Comparison of ENCODE assay signal across 8 cellular contexts in the genomic region with DNA sequence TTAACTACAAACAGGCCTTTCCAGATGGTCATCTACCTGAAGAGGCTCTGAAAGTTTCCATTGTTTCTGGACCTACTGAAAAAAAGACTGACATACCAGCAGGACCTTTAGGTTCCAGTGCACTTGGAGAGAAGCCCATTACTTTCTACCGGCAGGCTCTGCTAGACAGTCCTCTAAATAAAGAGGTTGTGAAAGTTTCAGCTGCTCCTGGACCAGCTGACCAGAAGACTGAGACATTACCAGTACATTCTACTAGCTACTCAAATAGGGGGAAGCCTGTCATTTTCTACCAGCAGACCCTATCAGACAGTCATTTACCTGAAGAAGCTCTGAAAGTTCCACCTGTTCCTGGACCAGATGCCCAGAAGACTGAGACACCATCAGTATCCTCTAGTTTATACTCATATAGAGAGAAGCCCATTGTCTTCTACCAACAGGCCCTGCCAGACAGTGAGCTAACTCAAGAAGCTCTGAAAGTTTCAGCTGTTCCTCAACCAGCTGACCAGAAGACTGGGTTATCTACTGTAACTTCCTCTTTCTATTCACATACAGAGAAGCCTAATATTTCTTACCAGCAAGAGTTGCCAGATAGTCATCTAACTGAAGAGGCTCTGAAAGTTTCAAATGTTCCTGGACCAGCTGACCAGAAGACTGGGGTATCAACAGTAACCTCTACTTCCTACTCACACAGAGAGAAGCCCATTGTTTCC.
A peak's percentile ranks its signal among the peaks of the same experiment; 100 is the strongest.
DNase-seq lines count a peak whose midpoint lies in the region; ATAC-seq and TF ChIP-seq lines count a peak whose summit lies in the region.

No MANE protein-coding gene starts in this region.

- ATAC-seq in GM18907 (IDR thresholded peaks at IDR 0.05; ENCODE audit: unreplicated experiment) (peak; percentile 94), GM21825 (IDR thresholded peaks at IDR 0.05; ENCODE audit: unreplicated experiment) (peak; percentile 93), HG03457 (IDR thresholded peaks at IDR 0.05; ENCODE audit: unreplicated experiment) (peak; percentile 85), left lung (peak; percentile 22)

- H3K4me3 ChIP-seq in left lung (no peak overlapping the region), breast epithelium (no peak overlapping the region)

- no peaks in the 10 kb centered on the region for H3K4me1 ChIP-seq in left lung
- no peaks in the 10 kb centered on the region for H3K4me1 ChIP-seq in breast epithelium

- intact Hi-C loops in left lung (cut with DNase I), result no loop called here
- intact Hi-C loops in breast epithelium (cut with DNase I; ENCODE audit: low total_unique reads), result no loop called here

- DNase-seq in left lung (no peak), breast epithelium (ENCODE audit: low spot score in 2 of 2) (no peak), superior temporal gyrus (ENCODE audit: extremely low spot score) (no peak), NCI-H146 treated with DMSO at 0.1 percent for 48 hours (lab: John Stamatoyannopoulos, UW; ENCODE audit: unreplicated experiment) (no peak)
- no peak for DNase-seq in stimulated activated CD4-positive, alpha-beta T cell treated with anti-CD3 and anti-CD28 coated beads, Interleukin-4, amount 100 ng/mL, for 24 hours

- H3K36me3 ChIP-seq in left lung (peaks cover 0 to 46% of the 10 kb centered on the region in 2 donors), breast epithelium (peaks cover 10% of the 10 kb centered on the region)

- no peak for TF ChIP-seq CTCF in left lung (IDR thresholded peaks at IDR 0.05)
- TF ChIP-seq CTCF in breast epithelium (IDR thresholded peaks at IDR 0.05), result no peak

- H3K27ac ChIP-seq in left lung (no peak overlapping the region), breast epithelium (no peak overlapping the region)

- H3K27me3 ChIP-seq in left lung, result no peaks in the 10 kb centered on the region
- no peaks in the 10 kb centered on the region for H3K27me3 ChIP-seq in breast epithelium

- TF ChIP-seq POLR2A in breast epithelium (IDR thresholded peaks at IDR 0.05), result no peak

- H3K9me3 ChIP-seq in left lung, result no peaks in the 10 kb centered on the region
- H3K9me3 ChIP-seq in breast epithelium, result no peaks in the 10 kb centered on the region

Comparison
In these comparisons a context has a peak if more than half of its experiments do, and no peak if none do; other contexts are left out.
1. ATAC-seq: peak in every context shown above with its lines; median percentile 94 in GM18907; 93 in GM21825; 85 in HG03457; 22 in left lung.